ENCODE assay signal across 21 cellular contexts in the genomic region with DNA sequence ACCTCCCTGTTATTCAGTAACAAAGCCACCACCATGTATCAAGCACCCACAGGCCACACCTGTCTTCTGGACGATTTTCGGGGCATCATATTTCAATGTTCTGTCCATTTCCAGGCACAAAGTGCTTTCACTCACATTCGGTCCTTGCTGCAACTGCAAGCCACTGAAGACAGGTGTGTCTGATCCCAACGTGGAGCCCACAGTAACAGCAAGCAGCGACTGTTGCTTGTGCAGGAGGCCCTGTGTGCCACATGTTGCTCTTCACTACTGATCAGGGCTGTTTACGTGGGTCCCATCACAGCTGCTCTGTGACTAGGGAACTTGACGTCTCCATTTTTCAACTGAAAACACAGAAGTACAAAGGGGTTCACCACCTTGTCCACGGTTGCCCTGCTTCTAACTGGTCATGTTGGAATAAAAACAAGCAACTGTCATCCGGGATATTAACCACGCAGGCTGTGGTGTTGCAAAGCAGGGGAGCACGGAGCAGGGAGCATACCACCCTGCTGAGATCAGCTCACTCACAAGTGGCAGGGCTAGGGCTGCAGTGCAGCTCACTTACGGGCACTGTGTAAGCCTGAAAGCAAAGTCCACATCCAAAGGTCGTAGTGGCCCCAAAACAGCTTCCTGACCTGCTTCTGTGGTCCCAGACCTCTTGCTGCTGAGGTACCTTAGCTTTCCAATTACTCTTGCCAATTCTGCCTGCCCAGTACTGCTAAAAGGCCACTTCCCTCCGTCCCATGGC.
A peak's percentile ranks its signal among the peaks of the same experiment; 100 is the strongest.
DNase-seq lines count a peak whose midpoint lies in the region; ATAC-seq, FAIRE-seq and TF ChIP-seq lines count a peak whose summit lies in the region.
"Had no signal": no experiment of that assay in that cellular context is flagged by ENCODE, and none has a peak within 500 bp of the region (broad histone marks: within the 10 kb centered on the region; RNA-seq: fewer than 3 reads in every experiment).

No MANE protein-coding gene starts in this region.

- H2BK12ac ChIP-seq in mesenchymal stem cell (ENCODE audit: low read length in 2 of 2), result peak overlapping the region in 1 of 2 experiments; percentile 18

- FAIRE-seq in astrocyte (lab: Jason Lieb, UNC), result no peak
- FAIRE-seq: G401.6 had no signal

- H2AFZ ChIP-seq in astrocyte (ENCODE audit: low read depth, low read length), result no peak overlapping the region
- no peak overlapping the region for H2AFZ ChIP-seq in mesenchymal stem cell (ENCODE audit: low read depth, low read length)

- 50% methylated on average over 14 of the region's 14 CpGs for WGBS in mesenchymal stem cell
- 65 to 81% methylated on average over 13 to 14 of the region's 14 CpGs for WGBS in upper lobe of left lung, 2 donors

- H3K9me3 Mint-ChIP-seq in astrocyte (ENCODE audit: unreplicated experiment), result no peaks in the 10 kb centered on the region
- H3K9me3 Mint-ChIP-seq: activated CD4-positive, alpha-beta memory T cell treated with anti-CD3 and anti-CD28 coated beads, Interleukin-2, amount 10 ng/mL, durations not matched to agents 7 days and 5 days; activated T-helper 17 cell treated with anti-CD3 and anti-CD28 coated beads, Interleukin-2, amount 50 U/mL, for 72 hours had no signal

- H3K9me3 ChIP-seq in astrocyte (ENCODE audit: insufficient read depth, low read depth, low read length) (no peaks in the 10 kb centered on the region), mesenchymal stem cell (ENCODE audit: control insufficient read depth, low read length) (no peaks in the 10 kb centered on the region), upper lobe of left lung (no peaks in the 10 kb centered on the region)
- H3K9me3 ChIP-seq: neutrophil, spleen had no signal

- H2BK5ac ChIP-seq in mesenchymal stem cell (ENCODE audit: low read depth, low read length, poor library complexity, severe bottlenecking), result no peak overlapping the region

- peaks cover 24% of the 10 kb centered on the region for H3K4me1 Mint-ChIP-seq in astrocyte (ENCODE audit: low read depth, unreplicated experiment)

- H2AK5ac ChIP-seq in mesenchymal stem cell (ENCODE audit: low read length, severe bottlenecking), result no peak overlapping the region

- no peak overlapping the region for H3K27ac Mint-ChIP-seq in astrocyte (ENCODE audit: unreplicated experiment)
- H3K27ac Mint-ChIP-seq: activated CD4-positive, alpha-beta memory T cell treated with anti-CD3 and anti-CD28 coated beads, Interleukin-2, amount 10 ng/mL, durations not matched to agents 7 days and 5 days; activated T-helper 17 cell treated with anti-CD3 and anti-CD28 coated beads, Interleukin-2, amount 50 U/mL, for 72 hours had no signal

- H3K14ac ChIP-seq in mesenchymal stem cell (ENCODE audit: low read length in 2 of 2), result no peak overlapping the region

- H4K8ac ChIP-seq in mesenchymal stem cell (ENCODE audit: low read length), result no peak overlapping the region

- no peaks in the 10 kb centered on the region for H3K79me1 ChIP-seq in mesenchymal stem cell (replicated peaks; ENCODE audit: low read length, poor library complexity, severe bottlenecking)

- H3K4me1 ChIP-seq in astrocyte (ENCODE audit: insufficient read depth, low read length), result no peaks in the 10 kb centered on the region
- H3K4me1 ChIP-seq in mesenchymal stem cell (ENCODE audit: control insufficient read depth, insufficient read depth, low read depth, low read length), result peaks cover 8% of the 10 kb centered on the region
- peaks cover 0 to 8% (median 5%) of the 10 kb centered on the region in 4 donors for H3K4me1 ChIP-seq in upper lobe of left lung

- H3K27ac ChIP-seq in astrocyte (ENCODE audit: low read depth, low read length) (no peak overlapping the region), mesenchymal stem cell (ENCODE audit: low read length, poor library complexity, severe bottlenecking) (no peak overlapping the region), upper lobe of left lung (peak overlapping the region in 3 of 4 donors; percentile 16 to 51 (median 24))
- H3K27ac ChIP-seq: 22Rv1, HL-60, neutrophil, spleen had no signal

- H3K36me3 ChIP-seq in astrocyte (ENCODE audit: insufficient read depth, low read length), result no peaks in the 10 kb centered on the region
- H3K36me3 ChIP-seq in mesenchymal stem cell (ENCODE audit: control insufficient read depth in 1 of 2, insufficient read depth in 2 of 2, low read depth in 1 of 2, low read length in 2 of 2), result no peaks in the 10 kb centered on the region
- no peaks in the 10 kb centered on the region for H3K36me3 ChIP-seq in upper lobe of left lung
- H3K36me3 ChIP-seq: neutrophil, spleen had no signal

- H3K27me3 ChIP-seq in astrocyte (ENCODE audit: insufficient read depth, low read length) (no peaks in the 10 kb centered on the region), mesenchymal stem cell (ENCODE audit: control insufficient read depth in 1 of 2, insufficient read depth in 1 of 2, low read length in 2 of 2) (peaks cover 4 to 49% of the 10 kb centered on the region in 2 experiments), upper lobe of left lung (no peaks in the 10 kb centered on the region)
- H3K27me3 ChIP-seq: spleen had no signal

- peak; percentile 36 for DNase-seq in NCI-H2107 treated with DMSO at 0.1 percent for 48 hours (lab: John Stamatoyannopoulos, UW; ENCODE audit: unreplicated experiment)
- DNase-seq in NCI-H2107 (lab: John Stamatoyannopoulos, UW), result no peak
- DNase-seq in astrocyte (ENCODE audit: low read depth), result peak; percentile 13
- peak; percentile 59 for DNase-seq in mesenchymal stem cell
- DNase-seq in upper lobe of left lung, result no peak
- no peak for DNase-seq in activated effector memory CD4-positive, alpha-beta T cell treated with anti-CD3 and anti-CD28 coated beads, Interleukin-2, amount 50 U/mL, for 16 hours
- DNase-seq in activated CD4-positive, alpha-beta T cell treated with anti-CD3 and anti-CD28 coated beads for 1 hour, result no peak
- DNase-seq in NCI-H1048 (lab: John Stamatoyannopoulos, UW), result no peak
- DNase-seq: activated CD4-positive, alpha-beta memory T cell treated with anti-CD3 and anti-CD28 coated beads, Interleukin-2, amount 10 ng/mL, durations not matched to agents 7 days and 5 days; amygdala; Karpas-422; NCI-H146; NCI-H446 treated with DMSO at 0.1 percent for 48 hours; spleen; stimulated activated naive CD8-positive, alpha-beta T cell treated with anti-CD3 and anti-CD28 coated beads, Interleukin-15, Interleukin-2, amounts not matched to agents 100 U/mL and 50 U/mL, for 24 hours had no signal

- H3K9ac ChIP-seq in astrocyte (ENCODE audit: low read length) (no peak overlapping the region), mesenchymal stem cell (ENCODE audit: low read length) (no peak overlapping the region)

- peak overlapping the region; percentile 15 to 25 for H3K4ac ChIP-seq in mesenchymal stem cell (ENCODE audit: low read depth in 1 of 2, low read length in 2 of 2)

- no peak overlapping the region for H3K4me3 Mint-ChIP-seq in astrocyte (ENCODE audit: unreplicated experiment)
- H3K4me3 Mint-ChIP-seq: activated CD4-positive, alpha-beta memory T cell treated with anti-CD3 and anti-CD28 coated beads, Interleukin-2, amount 10 ng/mL, durations not matched to agents 7 days and 5 days; activated T-helper 17 cell treated with anti-CD3 and anti-CD28 coated beads, Interleukin-2, amount 50 U/mL, for 72 hours had no signal

- H3K27me3 Mint-ChIP-seq in astrocyte (ENCODE audit: low read depth, unreplicated experiment), result peaks cover 20% of the 10 kb centered on the region
- H3K27me3 Mint-ChIP-seq: activated CD4-positive, alpha-beta memory T cell treated with anti-CD3 and anti-CD28 coated beads, Interleukin-2, amount 10 ng/mL, durations not matched to agents 7 days and 5 days; activated T-helper 17 cell treated with anti-CD3 and anti-CD28 coated beads, Interleukin-2, amount 50 U/mL, for 72 hours had no signal

- H4K91ac ChIP-seq in mesenchymal stem cell (ENCODE audit: low read length), result no peak overlapping the region

- no peak overlapping the region for H2BK120ac ChIP-seq in mesenchymal stem cell (ENCODE audit: low read depth, low read length)

- H2BK15ac ChIP-seq in mesenchymal stem cell (ENCODE audit: low read depth, poor library complexity, severe bottlenecking), result no peak overlapping the region

- ATAC-seq in upper lobe of left lung (ENCODE audit: low FRiP score in 2 of 2), result no peak
- ATAC-seq: activated T-helper 17 cell treated with anti-CD3 and anti-CD28 coated beads, Interleukin-2, amount 50 U/mL, for 72 hours; esophagus mucosa; stimulated activated naive CD8-positive, alpha-beta T cell treated with anti-CD3 and anti-CD28 coated beads, Interleukin-15, Interleukin-2, amounts not matched to agents 100 U/mL and 50 U/mL, for 24 hours had no signal

- H3K23ac ChIP-seq in mesenchymal stem cell (ENCODE audit: low read length in 2 of 2), result no peak overlapping the region

- peak overlapping the region in 1 of 2 experiments; percentile 71 for H3K18ac ChIP-seq in mesenchymal stem cell (ENCODE audit: low read depth in 1 of 2, low read length in 2 of 2)

- H3K4me3 ChIP-seq in astrocyte (ENCODE audit: insufficient read depth, low read depth, low read length) (no peak overlapping the region), mesenchymal stem cell (ENCODE audit: insufficient read depth in 1 of 2, low read depth in 1 of 2, low read length in 2 of 2) (no peak overlapping the region), upper lobe of left lung (no peak overlapping the region)
- H3K4me3 ChIP-seq: spleen had no signal

- H4K20me1 ChIP-seq in astrocyte (ENCODE audit: insufficient read depth, low read length), result no peaks in the 10 kb centered on the region

- no peaks in the 10 kb centered on the region for H3K79me2 ChIP-seq in astrocyte (ENCODE audit: insufficient read depth, low read length)

- TF ChIP-seq EP300 in upper lobe of left lung (IDR thresholded peaks at IDR 0.05), result no peak

- TF ChIP-seq POLR2A in upper lobe of left lung (IDR thresholded peaks at IDR 0.05), result no peak

- H3K36me3 Mint-ChIP-seq in astrocyte (ENCODE audit: low read depth, unreplicated experiment), result no peaks in the 10 kb centered on the region

- TF ChIP-seq CTCF in astrocyte (IDR thresholded peaks at IDR 0.05; ENCODE audit: insufficient read depth, low read depth, low read length), result no peak
- TF ChIP-seq CTCF in upper lobe of left lung (IDR thresholded peaks at IDR 0.05), result no peak

- H3K4me2 ChIP-seq in astrocyte (ENCODE audit: low read length) (no peak overlapping the region), mesenchymal stem cell (ENCODE audit: low read length, poor library complexity, severe bottlenecking) (no peak overlapping the region)

Comparison
In these comparisons a context has a peak if more than half of its experiments do, and no peak if none do; other contexts are left out.
1. DNase-seq: peak in NCI-H2107 treated with DMSO at 0.1 percent for 48 hours (single experiment), astrocyte (single experiment) and mesenchymal stem cell (single experiment); none in NCI-H2107 (single experiment), upper lobe of left lung (0 of 2), activated effector memory CD4-positive, alpha-beta T cell treated with anti-CD3 and anti-CD28 coated beads, Interleukin-2, amount 50 U/mL, for 16 hours (single experiment), activated CD4-positive, alpha-beta T cell treated with anti-CD3 and anti-CD28 coated beads for 1 hour (single experiment) and NCI-H1048 (single experiment).
2. H3K27ac ChIP-seq: peak in upper lobe of left lung (3 of 4); none in astrocyte (single experiment) and mesenchymal stem cell (single experiment).